Comparison of ENCODE assay signal across 12 cellular contexts in the genomic region with DNA sequence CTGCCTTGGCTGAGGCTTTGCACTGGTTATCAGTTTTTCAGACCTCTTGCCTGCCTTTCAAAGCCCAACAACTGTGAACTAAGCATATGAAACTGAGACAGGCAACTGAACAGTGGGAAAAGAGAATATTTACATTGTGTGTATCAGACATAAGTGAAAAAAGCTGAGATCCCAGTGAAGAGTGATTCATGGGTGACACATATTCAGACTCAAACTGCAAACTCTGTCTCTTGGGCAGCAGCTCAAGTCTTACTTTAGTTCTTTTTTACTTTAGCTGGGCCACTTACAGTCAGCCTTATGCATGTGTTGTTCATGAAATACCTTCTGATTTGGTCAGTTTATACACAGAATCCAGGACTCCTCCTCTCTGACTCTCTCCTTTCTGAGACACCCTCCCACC. TPM values are rescaled to one million over a fixed set of nuclear protein-coding genes. Genes with fewer than 3 reads are reported as not detected.
DNase-seq lines count a peak whose midpoint lies in the region; ATAC-seq, FAIRE-seq and TF ChIP-seq lines count a peak whose summit lies in the region.
"Had no signal": no experiment of that assay in that cellular context is flagged by ENCODE, and none has a peak within 500 bp of the region (broad histone marks: within the 10 kb centered on the region; RNA-seq: fewer than 3 reads in every experiment).

No MANE protein-coding gene starts in this region.

- H3K23ac ChIP-seq in trophoblast cell (ENCODE audit: low read length): no peak overlapping the region

- in situ Hi-C loops in astrocyte of the cerebellum (cut with HindIII; ENCODE audit: low sequenced_read_pairs): no loop called here

- no peak overlapping the region for H3K14ac ChIP-seq in trophoblast cell (ENCODE audit: low read length)

- no peaks in the 10 kb centered on the region for H3K79me1 ChIP-seq in trophoblast cell (ENCODE audit: low read length)

- no peak overlapping the region for H3K4ac ChIP-seq in trophoblast cell (ENCODE audit: low read depth, low read length)

- H3K9me3 ChIP-seq in keratinocyte (ENCODE audit: control insufficient read depth, low read depth, low read length) (no peaks in the 10 kb centered on the region), trophoblast cell (ENCODE audit: insufficient read depth, low read depth, low read length) (no peaks in the 10 kb centered on the region)
- H3K9me3 ChIP-seq: mucosa of descending colon had no signal

- H3K4me2 ChIP-seq in keratinocyte (ENCODE audit: control insufficient read depth, extremely low read depth, insufficient read depth, low read depth, low read length) (peak overlapping the region; percentile 36), trophoblast cell (ENCODE audit: low read length) (no peak overlapping the region)

- peak; percentile 65 for DNase-seq in AG20443 (ENCODE audit: low spot score)
- peak; percentile 93 for DNase-seq in HCEC 1CT
- DNase-seq in astrocyte of the cerebellum (ENCODE audit: low read depth): peak; percentile 40
- DNase-seq in keratinocyte (ENCODE audit: low read depth, low spot score): no peak
- no peak for DNase-seq in trophoblast cell
- DNase-seq: KBM-7, mucosa of descending colon, NCI-H526 treated with DMSO at 0.1 percent for 48 hours, small intestine had no signal

- H2BK120ac ChIP-seq in trophoblast cell (ENCODE audit: insufficient read depth, low read length, poor library complexity): no peak overlapping the region

- H3K36me3 ChIP-seq in keratinocyte (ENCODE audit: control insufficient read depth in 2 of 2, extremely low read depth in 1 of 2, insufficient read depth in 2 of 2, low read length in 2 of 2) (no peaks in the 10 kb centered on the region), trophoblast cell (ENCODE audit: control insufficient read depth in 1 of 2, insufficient read depth in 2 of 2, low read length in 2 of 2) (no peaks in the 10 kb centered on the region)

- H3K27me3 ChIP-seq in keratinocyte (ENCODE audit: control insufficient read depth, extremely low read depth, insufficient read depth, low read length) (no peaks in the 10 kb centered on the region), trophoblast cell (ENCODE audit: insufficient read depth, low read length) (no peaks in the 10 kb centered on the region)

- peaks cover 8% of the 10 kb centered on the region for H4K20me1 ChIP-seq in keratinocyte (ENCODE audit: control insufficient read depth, extremely low read depth, insufficient read depth, low read length)

- H3K18ac ChIP-seq in trophoblast cell (ENCODE audit: low read length): no peak overlapping the region

- H4K8ac ChIP-seq in trophoblast cell (ENCODE audit: low read depth, low read length): no peak overlapping the region

- H3K79me2 ChIP-seq in keratinocyte (ENCODE audit: control insufficient read depth, insufficient read depth, low read length) (peaks cover 42% of the 10 kb centered on the region), trophoblast cell (ENCODE audit: control insufficient read depth, insufficient read depth, low read length, poor library complexity) (no peaks in the 10 kb centered on the region)

- H4K91ac ChIP-seq in trophoblast cell (ENCODE audit: low read depth, low read length): no peak overlapping the region

- H2BK5ac ChIP-seq in trophoblast cell (ENCODE audit: low read depth, low read length, poor library complexity): no peak overlapping the region

- H3K4me3 ChIP-seq in astrocyte of the cerebellum (ENCODE audit: low read depth, low read length) (no peak overlapping the region), keratinocyte (ENCODE audit: control insufficient read depth in 2 of 3, extremely low read depth in 1 of 3, insufficient read depth in 2 of 3, low read depth in 1 of 3, low read length in 3 of 3) (no peak overlapping the region), trophoblast cell (ENCODE audit: low read depth, low read length) (no peak overlapping the region)
- H3K4me3 ChIP-seq: mucosa of descending colon had no signal

- H3K27ac ChIP-seq in keratinocyte (ENCODE audit: control insufficient read depth, insufficient read depth, low read length) (peak overlapping the region; percentile 33), trophoblast cell (ENCODE audit: low read depth, low read length) (no peak overlapping the region)

- no peak for TF ChIP-seq CTCF in astrocyte of the cerebellum (IDR thresholded peaks at IDR 0.05; ENCODE audit: low read depth, low read length, missing control alignments)
- TF ChIP-seq CTCF in keratinocyte (optimal IDR thresholded peaks at IDR 0.05 in 1 of 3, IDR thresholded peaks at IDR 0.05 in 1 of 3, conservative IDR thresholded peaks at IDR 0.05 in 1 of 3; ENCODE audit: extremely low read depth in 1 of 3, insufficient read depth in 2 of 3, low read length in 3 of 3): no peak

- H3K9me1 ChIP-seq in keratinocyte (ENCODE audit: control insufficient read depth, extremely low read depth, insufficient read depth, low read length): no peaks in the 10 kb centered on the region

- FAIRE-seq in keratinocyte (lab: Jason Lieb, UNC): peak; percentile 91
- FAIRE-seq: small intestine had no signal

- no peak overlapping the region for H2AK5ac ChIP-seq in trophoblast cell (ENCODE audit: low read length)

- H3K4me1 ChIP-seq in keratinocyte (ENCODE audit: control insufficient read depth, extremely low read depth, insufficient read depth, low read length) (peaks cover 15% of the 10 kb centered on the region), trophoblast cell (ENCODE audit: control insufficient read depth in 1 of 2, insufficient read depth in 2 of 2, low read length in 2 of 2) (peaks cover 0 to 3% of the 10 kb centered on the region in 2 experiments)

- H3K9ac ChIP-seq in keratinocyte (ENCODE audit: control insufficient read depth, extremely low read depth, insufficient read depth, low read length) (peak overlapping the region; percentile 18), trophoblast cell (ENCODE audit: low read length) (no peak overlapping the region)

- dilution Hi-C loops in keratinocyte (cut with MboI; ENCODE audit: extremely low pct_ligation_motif_present, low sequenced_read_pairs): no loop called here

- no peak overlapping the region for H4K12ac ChIP-seq in trophoblast cell (ENCODE audit: low read depth, low read length)

- no peak for ATAC-seq in HG02981 (IDR thresholded peaks at IDR 0.05; ENCODE audit: unreplicated experiment)
- no peak for ATAC-seq in HG02623 (IDR thresholded peaks at IDR 0.05; ENCODE audit: unreplicated experiment)
- ATAC-seq in GM21723 (IDR thresholded peaks at IDR 0.05; ENCODE audit: unreplicated experiment): no peak
- ATAC-seq: mucosa of descending colon had no signal

- H2AFZ ChIP-seq in keratinocyte (ENCODE audit: control insufficient read depth, low read length) (no peak overlapping the region), trophoblast cell (ENCODE audit: insufficient read depth, low read length, poor library complexity) (no peak overlapping the region)

- H2BK12ac ChIP-seq in trophoblast cell (ENCODE audit: low read length): no peak overlapping the region

RNA-seq across cellular contexts. Expression of gene SUCLG2, which starts 19.2 kb away (rescaled TPM):
- 15.6 to 26.7 TPM (median 20.5 TPM) in 3 replicates for polyA plus RNA-seq in keratinocyte
- 19.9 TPM for polyA plus RNA-seq in keratinocyte (2011; ENCODE audit: low read depth)
- 18.0 and 25.0 TPM in 2 replicates for polyA plus RNA-seq in keratinocyte (2011; cell fraction: cytosol; rRNA removed)
- 10.9 and 13.6 TPM in 2 replicates for polyA plus RNA-seq in keratinocyte (2011; cell fraction: nucleus; rRNA removed)
- polyA plus RNA-seq in keratinocyte (2012; ENCODE audit: low replicate concordance): 18.4 and 25.2 TPM in 2 replicates
- 3.1 to 18.3 TPM (median 9.6 TPM) in 3 replicates for polyA minus RNA-seq in keratinocyte
- polyA minus RNA-seq in keratinocyte (2011; cell fraction: cytosol; rRNA and poly(A)+ RNA removed): 17.6 TPM
- 10.2 and 15.4 TPM in 2 replicates for polyA minus RNA-seq in keratinocyte (2011; cell fraction: nucleus; rRNA and poly(A)+ RNA removed)
- polyA plus RNA-seq in trophoblast cell (2013): 22.7 and 24.4 TPM in 2 replicates

Comparison
In these comparisons a context has a peak if more than half of its experiments do, and no peak if none do; other contexts are left out.
1. DNase-seq: peak in AG20443 (single experiment), HCEC 1CT (single experiment) and astrocyte of the cerebellum (single experiment); none in keratinocyte (single experiment) and trophoblast cell (0 of 2).